1 cellular context compared by ENCODE assay signal in the genomic region with DNA sequence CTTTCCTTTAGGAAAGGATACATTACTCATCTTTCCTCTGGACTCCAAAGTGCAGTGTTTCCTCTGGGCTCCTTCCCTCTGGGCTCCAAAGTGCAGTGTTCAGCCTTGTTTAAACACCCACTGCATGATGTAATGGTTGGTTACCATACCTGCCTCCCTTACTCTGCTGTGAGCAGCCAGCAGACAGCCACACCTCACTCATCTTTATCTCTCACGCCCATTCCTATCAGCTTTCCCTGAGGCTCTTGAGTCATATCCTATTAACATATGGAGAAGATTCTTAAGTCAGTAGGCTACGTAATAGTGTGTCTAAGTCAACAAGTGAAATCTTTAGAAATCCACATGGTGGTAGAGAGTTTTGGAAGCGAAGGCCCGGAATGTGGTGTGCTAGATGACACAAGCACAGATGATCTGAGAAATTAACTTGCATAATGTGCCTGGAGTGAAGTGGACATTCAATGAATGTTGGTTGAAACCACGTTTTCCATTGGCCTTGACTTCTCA.
TF ChIP-seq lines count a peak whose summit lies in the region.

No MANE protein-coding gene starts in this region.

TF ChIP-seq in K562, 482 proteins besides CTCF, POLR2A, EP300 and RAD21 (continued from another document and continues in another):
- TF ChIP-seq AFF4 (CRISPR knock-in tag; IDR thresholded peaks at IDR 0.05) (no peak), HDAC8 (tag; IDR thresholded peaks at IDR 0.05) (no peak), ZBTB12 (CRISPR knock-in tag; IDR thresholded peaks at IDR 0.05) (no peak), FOSL1 (tag; conservative IDR thresholded peaks at IDR 0.05) (peak; percentile 85), SMARCA5 (IDR thresholded peaks at IDR 0.05) (no peak), ZNF445 (CRISPR knock-in tag; IDR thresholded peaks at IDR 0.05; ENCODE audit: low read depth) (no peak), TCF7L2 (IDR thresholded peaks at IDR 0.05; ENCODE audit: low read depth, low read length) (no peak), PCBP1 (IDR thresholded peaks at IDR 0.05; ENCODE audit: low read depth, low read length, poor library complexity, severe bottlenecking) (no peak), CBFA2T2 (conservative IDR thresholded peaks at IDR 0.05) (peak; percentile 48; the same call in 1 of the 2 replicates), ZNF232 (CRISPR knock-in tag; IDR thresholded peaks at IDR 0.05) (no peak), MEF2D (tag; conservative IDR thresholded peaks at IDR 0.05; ENCODE audit: low read depth) (no peak), BRD4 (IDR thresholded peaks at IDR 0.05) (no peak), PPARD (CRISPR knock-in tag; IDR thresholded peaks at IDR 0.05) (no peak), SAFB2 (IDR thresholded peaks at IDR 0.05; ENCODE audit: borderline replicate concordance, low read depth, low read length, severe bottlenecking) (no peak), NFIC (IDR thresholded peaks at IDR 0.05) (no peak), KAT2B (IDR thresholded peaks at IDR 0.05; ENCODE audit: low read depth, low read length) (no peak), ZNF175 (CRISPR knock-in tag; IDR thresholded peaks at IDR 0.05; ENCODE audit: low read depth) (no peak), RFX1 (IDR thresholded peaks at IDR 0.05) (no peak), ZMIZ1 (IDR thresholded peaks at IDR 0.05; ENCODE audit: low read depth in 2 of 2, low read length in 2 of 2) (no peak), ZNF280A (IDR thresholded peaks at IDR 0.05; ENCODE audit: low read depth, partially characterized antibody) (no peak), CTBP1 (IDR thresholded peaks at IDR 0.05; ENCODE audit: borderline replicate concordance) (peak; percentile 85), MIER1 (IDR thresholded peaks at IDR 0.05; ENCODE audit: low read depth) (no peak), ZNF280B (CRISPR knock-in tag; IDR thresholded peaks at IDR 0.05) (no peak), KLF16 (IDR thresholded peaks at IDR 0.05) (no peak), BCL6 (CRISPR knock-in tag; IDR thresholded peaks at IDR 0.05) (no peak), ZNF584 (CRISPR knock-in tag; IDR thresholded peaks at IDR 0.05; ENCODE audit: low read depth) (peak; percentile 64; the same call in 1 of the 2 replicates), MYC (IDR thresholded peaks at IDR 0.05; ENCODE audit: low read depth, low read length) (no peak), MYC (CRISPR knock-in tag; IDR thresholded peaks at IDR 0.05; ENCODE audit: borderline replicate concordance, low read depth) (no peak), TFAM (CRISPR knock-in tag; conservative IDR thresholded peaks at IDR 0.05) (no peak)
- TF ChIP-seq, protein P1, sequence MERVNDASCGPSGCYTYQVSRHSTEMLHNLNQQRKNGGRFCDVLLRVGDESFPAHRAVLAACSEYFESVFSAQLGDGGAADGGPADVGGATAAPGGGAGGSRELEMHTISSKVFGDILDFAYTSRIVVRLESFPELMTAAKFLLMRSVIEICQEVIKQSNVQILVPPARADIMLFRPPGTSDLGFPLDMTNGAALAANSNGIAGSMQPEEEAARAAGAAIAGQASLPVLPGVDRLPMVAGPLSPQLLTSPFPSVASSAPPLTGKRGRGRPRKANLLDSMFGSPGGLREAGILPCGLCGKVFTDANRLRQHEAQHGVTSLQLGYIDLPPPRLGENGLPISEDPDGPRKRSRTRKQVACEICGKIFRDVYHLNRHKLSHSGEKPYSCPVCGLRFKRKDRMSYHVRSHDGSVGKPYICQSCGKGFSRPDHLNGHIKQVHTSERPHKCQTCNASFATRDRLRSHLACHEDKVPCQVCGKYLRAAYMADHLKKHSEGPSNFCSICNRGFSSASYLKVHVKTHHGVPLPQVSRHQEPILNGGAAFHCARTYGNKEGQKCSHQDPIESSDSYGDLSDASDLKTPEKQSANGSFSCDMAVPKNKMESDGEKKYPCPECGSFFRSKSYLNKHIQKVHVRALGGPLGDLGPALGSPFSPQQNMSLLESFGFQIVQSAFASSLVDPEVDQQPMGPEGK (CRISPR knock-in tag; IDR thresholded peaks at IDR 0.05; ENCODE audit: borderline replicate concordance), result no peak
- TF ChIP-seq, protein P2, sequence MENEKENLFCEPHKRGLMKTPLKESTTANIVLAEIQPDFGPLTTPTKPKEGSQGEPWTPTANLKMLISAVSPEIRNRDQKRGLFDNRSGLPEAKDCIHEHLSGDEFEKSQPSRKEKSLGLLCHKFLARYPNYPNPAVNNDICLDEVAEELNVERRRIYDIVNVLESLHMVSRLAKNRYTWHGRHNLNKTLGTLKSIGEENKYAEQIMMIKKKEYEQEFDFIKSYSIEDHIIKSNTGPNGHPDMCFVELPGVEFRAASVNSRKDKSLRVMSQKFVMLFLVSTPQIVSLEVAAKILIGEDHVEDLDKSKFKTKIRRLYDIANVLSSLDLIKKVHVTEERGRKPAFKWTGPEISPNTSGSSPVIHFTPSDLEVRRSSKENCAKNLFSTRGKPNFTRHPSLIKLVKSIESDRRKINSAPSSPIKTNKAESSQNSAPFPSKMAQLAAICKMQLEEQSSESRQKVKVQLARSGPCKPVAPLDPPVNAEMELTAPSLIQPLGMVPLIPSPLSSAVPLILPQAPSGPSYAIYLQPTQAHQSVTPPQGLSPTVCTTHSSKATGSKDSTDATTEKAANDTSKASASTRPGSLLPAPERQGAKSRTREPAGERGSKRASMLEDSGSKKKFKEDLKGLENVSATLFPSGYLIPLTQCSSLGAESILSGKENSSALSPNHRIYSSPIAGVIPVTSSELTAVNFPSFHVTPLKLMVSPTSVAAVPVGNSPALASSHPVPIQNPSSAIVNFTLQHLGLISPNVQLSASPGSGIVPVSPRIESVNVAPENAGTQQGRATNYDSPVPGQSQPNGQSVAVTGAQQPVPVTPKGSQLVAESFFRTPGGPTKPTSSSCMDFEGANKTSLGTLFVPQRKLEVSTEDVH (IDR thresholded peaks at IDR 0.05; ENCODE audit: low read depth, partially characterized antibody), result no peak
- TF ChIP-seq, protein P3, sequence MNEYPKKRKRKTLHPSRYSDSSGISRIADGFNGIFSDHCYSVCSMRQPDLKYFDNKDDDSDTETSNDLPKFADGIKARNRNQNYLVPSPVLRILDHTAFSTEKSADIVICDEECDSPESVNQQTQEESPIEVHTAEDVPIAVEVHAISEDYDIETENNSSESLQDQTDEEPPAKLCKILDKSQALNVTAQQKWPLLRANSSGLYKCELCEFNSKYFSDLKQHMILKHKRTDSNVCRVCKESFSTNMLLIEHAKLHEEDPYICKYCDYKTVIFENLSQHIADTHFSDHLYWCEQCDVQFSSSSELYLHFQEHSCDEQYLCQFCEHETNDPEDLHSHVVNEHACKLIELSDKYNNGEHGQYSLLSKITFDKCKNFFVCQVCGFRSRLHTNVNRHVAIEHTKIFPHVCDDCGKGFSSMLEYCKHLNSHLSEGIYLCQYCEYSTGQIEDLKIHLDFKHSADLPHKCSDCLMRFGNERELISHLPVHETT (CRISPR knock-in tag; conservative IDR thresholded peaks at IDR 0.05 in 1 of 2, IDR thresholded peaks at IDR 0.05 in 1 of 2), result no peak
- TF ChIP-seq, protein P4, sequence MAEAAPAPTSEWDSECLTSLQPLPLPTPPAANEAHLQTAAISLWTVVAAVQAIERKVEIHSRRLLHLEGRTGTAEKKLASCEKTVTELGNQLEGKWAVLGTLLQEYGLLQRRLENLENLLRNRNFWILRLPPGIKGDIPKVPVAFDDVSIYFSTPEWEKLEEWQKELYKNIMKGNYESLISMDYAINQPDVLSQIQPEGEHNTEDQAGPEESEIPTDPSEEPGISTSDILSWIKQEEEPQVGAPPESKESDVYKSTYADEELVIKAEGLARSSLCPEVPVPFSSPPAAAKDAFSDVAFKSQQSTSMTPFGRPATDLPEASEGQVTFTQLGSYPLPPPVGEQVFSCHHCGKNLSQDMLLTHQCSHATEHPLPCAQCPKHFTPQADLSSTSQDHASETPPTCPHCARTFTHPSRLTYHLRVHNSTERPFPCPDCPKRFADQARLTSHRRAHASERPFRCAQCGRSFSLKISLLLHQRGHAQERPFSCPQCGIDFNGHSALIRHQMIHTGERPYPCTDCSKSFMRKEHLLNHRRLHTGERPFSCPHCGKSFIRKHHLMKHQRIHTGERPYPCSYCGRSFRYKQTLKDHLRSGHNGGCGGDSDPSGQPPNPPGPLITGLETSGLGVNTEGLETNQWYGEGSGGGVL (CRISPR knock-in tag; IDR thresholded peaks at IDR 0.05), result no peak
